In genomic region chr6:37243816-37244370, GRCh38 we compare ENCODE assay signal across 11 cellular contexts. TPM values are rescaled to one million over a fixed set of nuclear protein-coding genes. Genes with fewer than 3 reads are reported as not detected.
DNase-seq lines count a peak whose midpoint lies in the region; ATAC-seq and TF ChIP-seq lines count a peak whose summit lies in the region.
"Had no signal": no experiment of that assay in that cellular context is flagged by ENCODE, and none has a peak within 500 bp of the region (broad histone marks: within the 10 kb centered on the region; RNA-seq: fewer than 3 reads in every experiment).

No MANE protein-coding gene starts in this region.

- H3F3A ChIP-seq in GM23248 (ENCODE audit: insufficient read depth), result peaks cover 68% of the 10 kb centered on the region

- no peak overlapping the region for H3K4me3 ChIP-seq in GM23248
- H3K4me3 ChIP-seq in body of pancreas, result no peak overlapping the region
- H3K4me3 ChIP-seq in left lung, result no peak overlapping the region
- no peak overlapping the region for H3K4me3 ChIP-seq in HAP-1

- H2AFZ ChIP-seq in GM23248, result no peak overlapping the region

- H3K9me3 Mint-ChIP-seq in stimulated activated naive B cell treated with anti-CD40 and anti-IgM and Interleukin-4, amounts not matched to agents 10 μg/mL and 1 μg/mL and 100 μg/mL, for 72 hours, result no peaks in the 10 kb centered on the region
- no peaks in the 10 kb centered on the region for H3K9me3 Mint-ChIP-seq in activated naive CD4-positive, alpha-beta T cell treated with anti-CD3 and anti-CD28 coated beads, Interleukin-2, amount 10 ng/mL, durations not matched to agents 7 days and 5 days
- H3K9me3 Mint-ChIP-seq: activated T-cell treated with anti-CD3 and anti-CD28 coated beads, Interleukin-2, amount 50 U/mL, for 4 hours had no signal

- H3K9me2 ChIP-seq in GM23248 (ENCODE audit: insufficient read depth), result no peaks in the 10 kb centered on the region

- H3K9ac ChIP-seq in GM23248, result peak overlapping the region; percentile 77

- peaks cover 0 to 7% of the 10 kb centered on the region in 2 donors for H3K36me3 Mint-ChIP-seq in stimulated activated naive B cell treated with anti-CD40 and anti-IgM and Interleukin-4, amounts not matched to agents 10 μg/mL and 1 μg/mL and 100 μg/mL, for 72 hours
- peaks cover 3% of the 10 kb centered on the region for H3K36me3 Mint-ChIP-seq in activated naive CD4-positive, alpha-beta T cell treated with anti-CD3 and anti-CD28 coated beads, Interleukin-2, amount 10 ng/mL, durations not matched to agents 7 days and 5 days

- peak overlapping the region; percentile 25 for H3K27ac Mint-ChIP-seq in stimulated activated naive B cell treated with anti-CD40 and anti-IgM and Interleukin-4, amounts not matched to agents 10 μg/mL and 1 μg/mL and 100 μg/mL, for 72 hours
- H3K27ac Mint-ChIP-seq in activated naive CD4-positive, alpha-beta T cell treated with anti-CD3 and anti-CD28 coated beads, Interleukin-2, amount 10 ng/mL, durations not matched to agents 7 days and 5 days, result no peak overlapping the region

- no peaks in the 10 kb centered on the region for H4K20me1 ChIP-seq in GM23248 (ENCODE audit: insufficient read depth)

- no peak overlapping the region for H3K4me3 Mint-ChIP-seq in stimulated activated naive B cell treated with anti-CD40 and anti-IgM and Interleukin-4, amounts not matched to agents 10 μg/mL and 1 μg/mL and 100 μg/mL, for 72 hours
- no peak overlapping the region for H3K4me3 Mint-ChIP-seq in activated naive CD4-positive, alpha-beta T cell treated with anti-CD3 and anti-CD28 coated beads, Interleukin-2, amount 10 ng/mL, durations not matched to agents 7 days and 5 days
- H3K4me3 Mint-ChIP-seq: activated T-cell treated with anti-CD3 and anti-CD28 coated beads, Interleukin-2, amount 50 U/mL, for 4 hours had no signal

- peaks cover 0 to 9% of the 10 kb centered on the region in 2 donors for H3K27me3 Mint-ChIP-seq in stimulated activated naive B cell treated with anti-CD40 and anti-IgM and Interleukin-4, amounts not matched to agents 10 μg/mL and 1 μg/mL and 100 μg/mL, for 72 hours
- peaks cover 9% of the 10 kb centered on the region for H3K27me3 Mint-ChIP-seq in activated naive CD4-positive, alpha-beta T cell treated with anti-CD3 and anti-CD28 coated beads, Interleukin-2, amount 10 ng/mL, durations not matched to agents 7 days and 5 days

- intact Hi-C loops in body of pancreas (cut with DNase I), result no loop called here
- intact Hi-C loops in left lung (cut with DNase I), result no loop called here

- WGBS in GM23248 (ENCODE audit: low coverage in 1 of 2, low lambda C conversion rate in 2 of 2, missing lambda C conversion rate in 2 of 2), 2 experiments, result 29 to 39% methylated on average over 3 of the region's 3 CpGs
- 57 to 67% methylated on average over 3 of the region's 3 CpGs for WGBS in body of pancreas, 2 donors

- TF ChIP-seq POLR2A in body of pancreas (IDR thresholded peaks at IDR 0.05), result no peak

- in situ Hi-C loops in GM23248 (cut with MboI) (no loop called here), HAP-1 (cut with MboI; ENCODE audit: low sequenced_read_pairs) (no loop called here)

- H3K36me3 ChIP-seq in GM23248 (ENCODE audit: low read depth) (no peaks in the 10 kb centered on the region), body of pancreas (replicated peaks in 1 of 2; ENCODE audit: insufficient read depth in 1 of 2, low read depth in 2 of 2) (no peaks in the 10 kb centered on the region), left lung (no peaks in the 10 kb centered on the region), HAP-1 (replicated peaks) (no peaks in the 10 kb centered on the region)
- H3K36me3 ChIP-seq: BE2C had no signal

- H3K79me2 ChIP-seq in GM23248 (ENCODE audit: insufficient read depth), result no peaks in the 10 kb centered on the region

- no peak for DNase-seq in GM23248
- DNase-seq in body of pancreas, result no peak
- DNase-seq in left lung, result no peak
- no peak for DNase-seq in stimulated activated naive B cell treated with anti-CD40 and anti-IgM and Interleukin-4, amounts not matched to agents 10 μg/mL and 1 μg/mL and 100 μg/mL, for 72 hours
- DNase-seq in activated naive CD4-positive, alpha-beta T cell treated with anti-CD3 and anti-CD28 coated beads, Interleukin-2, amount 10 ng/mL, durations not matched to agents 7 days and 5 days, result no peak
- no peak for DNase-seq in HAP-1 (ENCODE audit: low spot score in 2 of 2)
- no peak for DNase-seq in SKM-1 (lab: John Stamatoyannopoulos, UW; ENCODE audit: unreplicated experiment)
- no peak for DNase-seq in activated T-cell treated with anti-CD3 and anti-CD28 coated beads, Interleukin-2, amount 50 U/mL, for 1 hour
- DNase-seq: activated T-cell treated with anti-CD3 and anti-CD28 coated beads, Interleukin-2, amount 50 U/mL, for 4 hours; BE2C; islet precursor cell had no signal

- peak overlapping the region; percentile 48 for H3K4me2 ChIP-seq in GM23248 (ENCODE audit: unreplicated experiment)

- H3K9me3 ChIP-seq in GM23248 (ENCODE audit: low read depth) (no peaks in the 10 kb centered on the region), body of pancreas (no peaks in the 10 kb centered on the region), left lung (no peaks in the 10 kb centered on the region), HAP-1 (no peaks in the 10 kb centered on the region)
- H3K9me3 ChIP-seq: BE2C had no signal

- ATAC-seq in body of pancreas (no peak), left lung (no peak)
- ATAC-seq in stimulated activated naive B cell treated with anti-CD40 and anti-IgM and Interleukin-4, amounts not matched to agents 10 μg/mL and 1 μg/mL and 100 μg/mL, for 72 hours (replicated peaks), result no peak
- ATAC-seq: activated T-cell treated with anti-CD3 and anti-CD28 coated beads, Interleukin-2, amount 50 U/mL, for 4 hours had no signal

- CTCF ChIA-PET in activated naive CD4-positive, alpha-beta T cell treated with anti-CD3 and anti-CD28 coated beads, Interleukin-2, amount 10 ng/mL, durations not matched to agents 7 days and 5 days (lab: Charles Lee), result no interaction called here

- H3K27me3 ChIP-seq in GM23248 (replicated peaks; ENCODE audit: insufficient read depth), result no peaks in the 10 kb centered on the region
- H3K27me3 ChIP-seq in body of pancreas, result no peaks in the 10 kb centered on the region
- H3K27me3 ChIP-seq in left lung, result no peaks in the 10 kb centered on the region
- peaks cover 2% of the 10 kb centered on the region; the same call in 1 of the 2 replicates for H3K27me3 ChIP-seq in HAP-1 (ENCODE audit: low read depth)
- H3K27me3 ChIP-seq: BE2C had no signal

- TF ChIP-seq CTCF in body of pancreas (IDR thresholded peaks at IDR 0.05) (no peak), left lung (IDR thresholded peaks at IDR 0.05) (no peak)

- peaks cover 18 to 28% of the 10 kb centered on the region in 2 donors for H3K4me1 Mint-ChIP-seq in stimulated activated naive B cell treated with anti-CD40 and anti-IgM and Interleukin-4, amounts not matched to agents 10 μg/mL and 1 μg/mL and 100 μg/mL, for 72 hours
- peaks cover 11% of the 10 kb centered on the region for H3K4me1 Mint-ChIP-seq in activated naive CD4-positive, alpha-beta T cell treated with anti-CD3 and anti-CD28 coated beads, Interleukin-2, amount 10 ng/mL, durations not matched to agents 7 days and 5 days

- peak overlapping the region; percentile 97 for H3K27ac ChIP-seq in GM23248
- peak overlapping the region; percentile 51 to 91 (median 84) for H3K27ac ChIP-seq in body of pancreas
- H3K27ac ChIP-seq in left lung, result peak overlapping the region; percentile 46 to 86

- H3K4me1 ChIP-seq in GM23248 (ENCODE audit: insufficient read depth) (peaks cover 70% of the 10 kb centered on the region), body of pancreas (peaks cover 46% of the 10 kb centered on the region), left lung (peaks cover 16 to 52% of the 10 kb centered on the region in 2 donors), HAP-1 (no peaks in the 10 kb centered on the region)

RNA-seq across cellular contexts. Expression of gene TBC1D22B, which starts 13.7 kb away (rescaled TPM):
- 5.0 and 12.1 TPM in 2 replicates for total RNA-seq in GM23248 (2014; rRNA removed; shearing (Covaris generic))
- 7.4 and 8.3 TPM in 2 replicates for polyA plus RNA-seq in GM23248 (2016; fragmentation: Nextera tagmentation; extraction: Ambion mirVana)
- 1 to 10 TPM; 8.0 to 8.2 TPM for total RNA-seq in body of pancreas
- 10 to 100 TPM; 10.7 to 12.4 TPM for total RNA-seq in left lung

RNA-seq across cellular contexts. Expression of gene TMEM217, which starts 14.1 kb away (rescaled TPM):
- total RNA-seq in GM23248 (2014; rRNA removed; shearing (Covaris generic)), result 1.2 and 4.6 TPM in 2 replicates
- polyA plus RNA-seq in GM23248 (2016; fragmentation: Nextera tagmentation; extraction: Ambion mirVana), result 4.4 and 6.5 TPM in 2 replicates
- not detected for total RNA-seq in body of pancreas
- total RNA-seq in left lung, result 1 to 10 TPM; 2.1 to 5.3 TPM
